In the genomic region with DNA sequence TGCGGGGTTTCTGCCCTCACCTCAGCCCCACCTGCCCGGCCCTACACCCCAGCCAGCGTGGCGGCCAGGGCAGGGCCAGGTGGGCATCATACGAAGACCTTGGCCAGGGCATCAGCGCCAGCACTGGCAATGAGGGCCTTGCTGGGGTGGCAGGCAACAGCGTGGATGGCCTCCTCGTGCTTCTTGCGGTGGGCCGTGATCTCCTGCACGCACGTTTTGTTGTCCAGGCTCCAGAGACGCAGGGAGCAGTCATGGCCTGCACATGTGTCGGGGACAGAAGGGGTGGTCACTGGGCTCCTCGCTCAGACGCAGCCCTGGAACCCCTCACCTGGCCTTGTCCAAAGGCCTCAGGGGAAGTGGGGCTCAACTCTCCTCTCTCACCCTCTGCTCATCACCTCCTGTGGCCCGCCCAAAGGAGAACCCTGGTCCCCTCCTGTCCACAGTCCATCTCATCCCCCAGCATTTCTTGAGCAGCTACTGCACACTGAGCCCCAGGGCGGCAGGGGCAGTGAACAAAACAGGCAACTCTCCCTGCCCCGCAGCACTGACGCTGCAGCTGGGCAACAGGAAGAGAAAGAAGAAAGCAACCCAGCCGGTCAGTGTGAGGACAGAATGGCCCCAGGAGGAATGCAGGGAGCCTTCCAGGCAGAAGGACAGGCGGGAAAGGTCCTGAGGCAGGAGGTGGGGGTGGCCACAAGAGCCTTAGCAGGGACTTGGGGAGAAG, we compare ENCODE assay signal across 20 cellular contexts. TPM values are rescaled to one million over a fixed set of nuclear protein-coding genes. Genes with fewer than 3 reads are reported as not detected.
DNase-seq lines count a peak whose midpoint lies in the region; ATAC-seq and TF ChIP-seq lines count a peak whose summit lies in the region.
"Had no signal": no experiment of that assay in that cellular context is flagged by ENCODE, and none has a peak within 500 bp of the region (broad histone marks: within the 10 kb centered on the region; RNA-seq: fewer than 3 reads in every experiment).

No MANE protein-coding gene starts in this region.

- H2AFZ ChIP-seq in SU-DHL-6 (ENCODE audit: low read depth, low read length, severe bottlenecking): no peak overlapping the region

- H3K27me3 ChIP-seq in left ventricle myocardium inferior (ENCODE audit: low read depth) (no peaks in the 10 kb centered on the region), SU-DHL-6 (ENCODE audit: low read length) (no peaks in the 10 kb centered on the region), upper lobe of right lung (no peaks in the 10 kb centered on the region)
- H3K27me3 ChIP-seq: right atrium auricular region had no signal

- DNase-seq in left cardiac atrium: peak; percentile 10
- DNase-seq in left ventricle myocardium inferior: no peak
- no peak for DNase-seq in memory B cell (ENCODE audit: low spot score in 2 of 2)
- DNase-seq in upper lobe of right lung: peak; percentile 46
- no peak for DNase-seq in effector CD4-positive, alpha-beta T cell
- DNase-seq: activated CD4-positive, alpha-beta T cell treated with anti-CD3 and anti-CD28 coated beads for 4 hours; kidney glomerular epithelial cell; NCI-H1930; NCI-H69; SHP77 treated with DMSO at 0.1 percent for 48 hours; stimulated activated CD4-positive, alpha-beta T cell treated with anti-CD3 and anti-CD28 coated beads, Interleukin-15, amount 100 ng/mL, for 24 hours; stimulated activated CD8-positive, alpha-beta memory T cell treated with anti-CD3 and anti-CD28 coated beads, Interleukin-4, amount 100 ng/mL, for 48 hours had no signal

- no peaks in the 10 kb centered on the region for H4K20me1 ChIP-seq in SU-DHL-6 (ENCODE audit: low read depth, low read length)

- TF ChIP-seq CTCF in left ventricle myocardium inferior (IDR thresholded peaks at IDR 0.05; ENCODE audit: borderline replicate concordance): no peak
- no peak for TF ChIP-seq CTCF in SU-DHL-6 (IDR thresholded peaks at IDR 0.05; ENCODE audit: insufficient read depth, low read length, poor library complexity, severe bottlenecking)
- TF ChIP-seq CTCF in upper lobe of right lung (IDR thresholded peaks at IDR 0.05): no peak

- H3K27ac ChIP-seq in left ventricle myocardium inferior (replicated peaks) (no peak overlapping the region), SU-DHL-6 (ENCODE audit: low read depth, low read length) (peak overlapping the region; percentile 94), upper lobe of right lung (no peak overlapping the region)
- H3K27ac ChIP-seq: C4-2B, right atrium auricular region had no signal

- ATAC-seq in left cardiac atrium: no peak
- no peak for ATAC-seq in memory B cell (ENCODE audit: low read depth)
- ATAC-seq in upper lobe of right lung: no peak
- ATAC-seq in GM18858 (IDR thresholded peaks at IDR 0.05; ENCODE audit: unreplicated experiment): no peak
- no peak for ATAC-seq in GM21528 (IDR thresholded peaks at IDR 0.05; ENCODE audit: low FRiP score, unreplicated experiment)

- H3K9me2 ChIP-seq in SU-DHL-6 (replicated peaks; ENCODE audit: insufficient read depth, low read length): no peaks in the 10 kb centered on the region

- H3K9me3 ChIP-seq in left ventricle myocardium inferior (replicated peaks) (no peaks in the 10 kb centered on the region), SU-DHL-6 (ENCODE audit: insufficient read depth, low read length) (no peaks in the 10 kb centered on the region), upper lobe of right lung (no peaks in the 10 kb centered on the region)
- H3K9me3 ChIP-seq: HAP-1, right atrium auricular region had no signal

- no peaks in the 10 kb centered on the region for H3K27me3 Mint-ChIP-seq in memory B cell

- H3K4me3 ChIP-seq in left ventricle myocardium inferior (no peak overlapping the region), SU-DHL-6 (ENCODE audit: insufficient read depth, low read length, poor library complexity, severe bottlenecking) (no peak overlapping the region), upper lobe of right lung (no peak overlapping the region)
- H3K4me3 ChIP-seq: HAP-1, right atrium auricular region had no signal

- H3K9ac ChIP-seq in SU-DHL-6 (ENCODE audit: low read length): no peak overlapping the region

- intact Hi-C loops in left cardiac atrium (cut with DNase I): no loop called here
- intact Hi-C loops in left ventricle myocardium inferior (cut with micrococcal nuclease): no loop called here
- intact Hi-C loops in upper lobe of right lung (cut with DNase I): no loop called here

- no peak overlapping the region for H3K4me2 ChIP-seq in SU-DHL-6 (ENCODE audit: low read depth, low read length, poor library complexity, severe bottlenecking)

- H3K4me1 ChIP-seq in left ventricle myocardium inferior (peaks cover 34% of the 10 kb centered on the region), upper lobe of right lung (peaks cover 29% of the 10 kb centered on the region)
- H3K4me1 ChIP-seq: HAP-1 had no signal

- H3F3A ChIP-seq in SU-DHL-6 (ENCODE audit: insufficient read depth): peaks cover 25% of the 10 kb centered on the region

- peak overlapping the region; percentile 57 for H3K4me3 Mint-ChIP-seq in memory B cell
- H3K4me3 Mint-ChIP-seq: brain had no signal

- H3K36me3 Mint-ChIP-seq in memory B cell: peaks cover 16% of the 10 kb centered on the region

- no peaks in the 10 kb centered on the region for H3K9me3 Mint-ChIP-seq in memory B cell
- H3K9me3 Mint-ChIP-seq: activated T-helper 2 cell treated with anti-CD3 and anti-CD28 coated beads, Interferon-gamma antibody, Interleukin-2, Interleukin-4, amounts not matched to agents 10 μg/mL and 5 μg/mL and 100 μg/mL, durations not matched to agents 14 hours and 24 hours and 36 hours; brain had no signal

- H3K79me2 ChIP-seq in SU-DHL-6 (ENCODE audit: insufficient read depth, low read length): peaks cover 11% of the 10 kb centered on the region

- H3K27ac Mint-ChIP-seq in memory B cell: peak overlapping the region; percentile 22
- H3K27ac Mint-ChIP-seq: activated T-helper 2 cell treated with anti-CD3 and anti-CD28 coated beads, Interferon-gamma antibody, Interleukin-2, Interleukin-4, amounts not matched to agents 10 μg/mL and 5 μg/mL and 100 μg/mL, durations not matched to agents 14 hours and 24 hours and 36 hours had no signal

- H3K4me1 Mint-ChIP-seq in memory B cell: peaks cover 47% of the 10 kb centered on the region

- H3K36me3 ChIP-seq in left ventricle myocardium inferior (peaks cover 61% of the 10 kb centered on the region), SU-DHL-6 (ENCODE audit: low read length) (no peaks in the 10 kb centered on the region), upper lobe of right lung (peaks cover 57% of the 10 kb centered on the region)

RNA-seq across cellular contexts. Expression of a gene that starts 3.8 kb away (rescaled TPM):
- total RNA-seq in left cardiac atrium (10 to 100 TPM; 14.9 to 18.0 TPM), left ventricle myocardium inferior (7.9 TPM), upper lobe of right lung (58.9 TPM)

RNA-seq across cellular contexts. Expression of a gene that starts 25.2 kb away (rescaled TPM):
- total RNA-seq in left cardiac atrium (10 to 100 TPM; 12.4 to 17.3 TPM), left ventricle myocardium inferior (15.6 TPM), upper lobe of right lung (14.2 TPM)

RNA-seq across cellular contexts. Expression of a gene that starts 25.6 kb away (rescaled TPM):
- total RNA-seq in left cardiac atrium (10 to 100 TPM; 37.2 to 61.9 TPM), left ventricle myocardium inferior (52.7 TPM), upper lobe of right lung (68.5 TPM)

RNA-seq across cellular contexts. Expression of a gene that starts 59.7 kb away (rescaled TPM):
- total RNA-seq in left cardiac atrium (10 to 100 TPM; 15.1 to 15.4 TPM), left ventricle myocardium inferior (18.3 TPM), upper lobe of right lung (10.0 TPM)

Comparison
In these comparisons a context has a peak if more than half of its experiments do, and no peak if none do; other contexts are left out.
1. DNase-seq: peak in left cardiac atrium (single experiment) and upper lobe of right lung (single experiment); none in left ventricle myocardium inferior (single experiment), memory B cell (0 of 2) and effector CD4-positive, alpha-beta T cell (single experiment).